In the genomic region with DNA sequence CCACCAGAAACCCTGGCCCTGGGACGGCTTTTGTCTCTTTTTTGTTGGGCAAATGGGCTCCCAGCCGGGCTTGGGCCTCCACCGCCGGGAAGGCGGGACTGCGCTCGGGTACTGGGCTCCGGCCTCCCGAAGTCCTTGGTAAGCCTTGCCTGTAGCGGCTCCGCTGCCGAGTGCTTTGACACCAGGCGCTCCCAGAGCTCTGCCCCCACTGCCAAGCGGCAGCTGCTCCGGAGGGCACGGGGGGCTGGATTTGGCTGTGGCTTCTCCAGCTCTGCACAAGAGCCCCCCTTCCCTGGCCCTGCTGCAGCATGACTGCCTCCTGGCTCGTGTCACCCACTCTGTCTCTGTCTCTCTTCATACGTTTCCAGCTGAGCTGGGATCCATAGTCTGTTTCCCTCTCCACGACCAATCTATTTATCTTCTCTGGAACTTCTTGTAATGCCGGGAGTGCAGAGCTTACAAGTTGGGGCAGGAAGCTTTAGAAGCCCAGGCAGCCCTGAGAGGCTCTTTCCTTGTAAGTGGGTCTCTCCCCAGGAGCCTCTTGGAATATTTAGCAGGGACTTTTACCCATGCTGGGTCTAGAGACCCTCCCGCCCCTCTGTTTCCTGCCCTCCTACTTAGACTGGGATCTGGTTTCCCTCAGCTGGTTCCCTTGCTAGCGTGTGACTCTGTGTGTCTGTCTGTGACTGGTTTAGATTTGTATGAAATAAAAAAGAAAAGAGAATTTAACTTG, we compare ENCODE assay signal across 14 cellular contexts.
DNase-seq lines count a peak whose midpoint lies in the region; ATAC-seq and TF ChIP-seq lines count a peak whose summit lies in the region.
"Had no signal": no experiment of that assay in that cellular context is flagged by ENCODE, and none has a peak within 500 bp of the region (broad histone marks: within the 10 kb centered on the region; RNA-seq: fewer than 3 reads in every experiment).

No MANE protein-coding gene starts in this region.

- H3K4me3 Mint-ChIP-seq in MCF 10A (ENCODE audit: unreplicated experiment) (no peak overlapping the region), WTC11 (no peak overlapping the region)
- no peak overlapping the region for H3K4me3 Mint-ChIP-seq in stimulated activated effector memory CD8-positive, alpha-beta T cell treated with anti-CD3 and anti-CD28 coated beads, Interleukin-12 subunit alpha, Interleukin-12 subunit beta, amount 100 ng/mL, for 72 hours
- H3K4me3 Mint-ChIP-seq: activated naive CD8-positive, alpha-beta T cell treated with anti-CD3 and anti-CD28 coated beads, Interleukin-2, amount 10 ng/mL, durations not matched to agents 7 days and 5 days; naive thymus-derived CD8-positive, alpha-beta T cell had no signal

- H3K9ac ChIP-seq in mesenchymal stem cell (ENCODE audit: low read length): no peak overlapping the region

- no peak for TF ChIP-seq POLR2A in breast epithelium (IDR thresholded peaks at IDR 0.05)
- no peak for TF ChIP-seq POLR2A in gastrocnemius medialis (IDR thresholded peaks at IDR 0.05)

- ATAC-seq in WTC11 (peak; percentile 33), gastrocnemius medialis (no peak), HG02759 (IDR thresholded peaks at IDR 0.05; ENCODE audit: unreplicated experiment) (no peak)
- no peak for ATAC-seq in stimulated activated effector memory CD8-positive, alpha-beta T cell treated with anti-CD3 and anti-CD28 coated beads, Interleukin-12 subunit alpha, Interleukin-12 subunit beta, amount 100 ng/mL, for 72 hours
- ATAC-seq: naive thymus-derived CD8-positive, alpha-beta T cell had no signal

- TF ChIP-seq CTCF in breast epithelium (IDR thresholded peaks at IDR 0.05): no peak
- no peak for TF ChIP-seq CTCF in MCF 10A (IDR thresholded peaks at IDR 0.05; ENCODE audit: unreplicated experiment)
- TF ChIP-seq CTCF in WTC11 (IDR thresholded peaks at IDR 0.05): no peak
- no peak for TF ChIP-seq CTCF in gastrocnemius medialis (IDR thresholded peaks at IDR 0.05 in 4 of 5, conservative IDR thresholded peaks at IDR 0.05 in 1 of 5)

- H3K27me3 Mint-ChIP-seq in MCF 10A (ENCODE audit: insufficient read depth, unreplicated experiment) (no peaks in the 10 kb centered on the region), WTC11 (ENCODE audit: low read depth) (peaks cover 12% of the 10 kb centered on the region)
- H3K27me3 Mint-ChIP-seq: activated naive CD8-positive, alpha-beta T cell treated with anti-CD3 and anti-CD28 coated beads, Interleukin-2, amount 10 ng/mL, durations not matched to agents 7 days and 5 days had no signal

- H4K91ac ChIP-seq in mesenchymal stem cell (ENCODE audit: low read length): peak overlapping the region; percentile 99

- H3K36me3 ChIP-seq in breast epithelium (no peaks in the 10 kb centered on the region), mesenchymal stem cell (ENCODE audit: control insufficient read depth in 1 of 2, insufficient read depth in 2 of 2, low read depth in 1 of 2, low read length in 2 of 2) (peaks cover 0 to 10% of the 10 kb centered on the region in 2 experiments), gastrocnemius medialis (no peaks in the 10 kb centered on the region)
- H3K36me3 ChIP-seq: colonic mucosa had no signal

- POLR2A ChIA-PET in MCF 10A (lab: Yijun Ruan, JAX) (interaction anchor here (0.6 to 1.6 kb wide), 7 partner anchors 10 to 247 kb away, joined by 3 to 7 read pairs (median 4); partner anchors contain the start of gene GSE1), WTC11 (lab: Charles Lee) (interaction anchor here (0.8 kb wide), 1 partner anchor 15 kb away, joined by 3 read pairs; no protein-coding TSS in a partner anchor)

- peaks cover 10 to 11% of the 10 kb centered on the region in 2 donors for H3K4me1 ChIP-seq in breast epithelium
- peaks cover 45% of the 10 kb centered on the region for H3K4me1 ChIP-seq in mesenchymal stem cell (ENCODE audit: control insufficient read depth, insufficient read depth, low read depth, low read length)
- peaks cover 5 to 13% of the 10 kb centered on the region in 2 donors for H3K4me1 ChIP-seq in gastrocnemius medialis

- H3K4me2 ChIP-seq in mesenchymal stem cell (ENCODE audit: low read length, poor library complexity, severe bottlenecking): no peak overlapping the region

- no peaks in the 10 kb centered on the region for H3K9me3 Mint-ChIP-seq in MCF 10A (ENCODE audit: unreplicated experiment)
- H3K9me3 Mint-ChIP-seq in WTC11: peaks cover 7% of the 10 kb centered on the region
- H3K9me3 Mint-ChIP-seq in stimulated activated effector memory CD8-positive, alpha-beta T cell treated with anti-CD3 and anti-CD28 coated beads, Interleukin-12 subunit alpha, Interleukin-12 subunit beta, amount 100 ng/mL, for 72 hours: no peaks in the 10 kb centered on the region
- H3K9me3 Mint-ChIP-seq: activated naive CD8-positive, alpha-beta T cell treated with anti-CD3 and anti-CD28 coated beads, Interleukin-2, amount 10 ng/mL, durations not matched to agents 7 days and 5 days; naive thymus-derived CD8-positive, alpha-beta T cell had no signal

- H2BK120ac ChIP-seq in mesenchymal stem cell (ENCODE audit: low read depth, low read length): peak overlapping the region; percentile 99

- H3K4me1 Mint-ChIP-seq in MCF 10A (ENCODE audit: insufficient read depth, unreplicated experiment): peaks cover 43% of the 10 kb centered on the region
- peaks cover 23% of the 10 kb centered on the region for H3K4me1 Mint-ChIP-seq in WTC11
- H3K4me1 Mint-ChIP-seq in stimulated activated effector memory CD8-positive, alpha-beta T cell treated with anti-CD3 and anti-CD28 coated beads, Interleukin-12 subunit alpha, Interleukin-12 subunit beta, amount 100 ng/mL, for 72 hours: no peaks in the 10 kb centered on the region
- H3K4me1 Mint-ChIP-seq: activated naive CD8-positive, alpha-beta T cell treated with anti-CD3 and anti-CD28 coated beads, Interleukin-2, amount 10 ng/mL, durations not matched to agents 7 days and 5 days had no signal

- H3K36me3 Mint-ChIP-seq in MCF 10A (ENCODE audit: insufficient read depth, unreplicated experiment): peaks cover 5% of the 10 kb centered on the region
- peaks cover 12% of the 10 kb centered on the region for H3K36me3 Mint-ChIP-seq in WTC11
- no peaks in the 10 kb centered on the region for H3K36me3 Mint-ChIP-seq in stimulated activated effector memory CD8-positive, alpha-beta T cell treated with anti-CD3 and anti-CD28 coated beads, Interleukin-12 subunit alpha, Interleukin-12 subunit beta, amount 100 ng/mL, for 72 hours
- H3K36me3 Mint-ChIP-seq: activated naive CD8-positive, alpha-beta T cell treated with anti-CD3 and anti-CD28 coated beads, Interleukin-2, amount 10 ng/mL, durations not matched to agents 7 days and 5 days; naive thymus-derived CD8-positive, alpha-beta T cell had no signal

- peak overlapping the region in 1 of 2 experiments; percentile 61 for H3K14ac ChIP-seq in mesenchymal stem cell (ENCODE audit: low read length in 2 of 2)

- H2BK15ac ChIP-seq in mesenchymal stem cell (ENCODE audit: low read depth, poor library complexity, severe bottlenecking): peak overlapping the region; percentile 97

- H2AFZ ChIP-seq in mesenchymal stem cell (ENCODE audit: low read depth, low read length): no peak overlapping the region

- peak overlapping the region; percentile 94 to 99 for H3K18ac ChIP-seq in mesenchymal stem cell (ENCODE audit: low read depth in 1 of 2, low read length in 2 of 2)

- DNase-seq in breast epithelium (ENCODE audit: low spot score in 2 of 2): no peak
- DNase-seq in MCF 10A (ENCODE audit: unreplicated experiment): no peak
- DNase-seq in WTC11 (ENCODE audit: low spot score): peak; percentile 44
- DNase-seq in mesenchymal stem cell: peak; percentile 83
- DNase-seq in gastrocnemius medialis: no peak
- DNase-seq in stimulated activated effector memory CD8-positive, alpha-beta T cell treated with anti-CD3 and anti-CD28 coated beads, Interleukin-12 subunit alpha, Interleukin-12 subunit beta, amount 100 ng/mL, for 72 hours (ENCODE audit: low spot score in 2 of 2): no peak
- no peak for DNase-seq in foreskin melanocyte
- DNase-seq: ACHN; activated naive CD8-positive, alpha-beta T cell treated with anti-CD3 and anti-CD28 coated beads, Interleukin-2, amount 10 ng/mL, durations not matched to agents 7 days and 5 days; colonic mucosa; Kasumi-1; kidney; naive thymus-derived CD8-positive, alpha-beta T cell had no signal

- no peak overlapping the region for H3K23ac ChIP-seq in mesenchymal stem cell (ENCODE audit: low read length in 2 of 2)

- CTCF ChIA-PET in MCF 10A (lab: Yijun Ruan, JAX) (interaction anchor here (0.6 to 7.4 kb wide), 9 partner anchors 15 to 298 kb away, joined by 3 to 50 read pairs (median 3); no protein-coding TSS in a partner anchor), WTC11 (lab: Charles Lee) (interaction anchor here (0.8 to 3.2 kb wide), 17 partner anchors 8 to 251 kb away, joined by 3 to 16 read pairs (median 6); no protein-coding TSS in a partner anchor)

- H3K9me3 ChIP-seq in breast epithelium (no peaks in the 10 kb centered on the region), mesenchymal stem cell (ENCODE audit: control insufficient read depth, low read length) (no peaks in the 10 kb centered on the region), gastrocnemius medialis (no peaks in the 10 kb centered on the region)
- H3K9me3 ChIP-seq: colonic mucosa had no signal

- H2BK5ac ChIP-seq in mesenchymal stem cell (ENCODE audit: low read depth, low read length, poor library complexity, severe bottlenecking): no peak overlapping the region

- H3K27me3 ChIP-seq in breast epithelium: no peaks in the 10 kb centered on the region
- no peaks in the 10 kb centered on the region for H3K27me3 ChIP-seq in mesenchymal stem cell (ENCODE audit: control insufficient read depth in 1 of 2, insufficient read depth in 1 of 2, low read length in 2 of 2)
- H3K27me3 ChIP-seq in gastrocnemius medialis: no peaks in the 10 kb centered on the region
- H3K27me3 ChIP-seq: colonic mucosa had no signal

- in situ Hi-C loops in gastrocnemius medialis (cut with MboI; ENCODE audit: low sequenced_read_pairs in 4 of 4): no loop called here

- peak overlapping the region; percentile 98 for H4K8ac ChIP-seq in mesenchymal stem cell (ENCODE audit: low read length)

- WGBS in mesenchymal stem cell: 46% methylated on average over 18 of the region's 22 CpGs

- H2AK5ac ChIP-seq in mesenchymal stem cell (ENCODE audit: low read length, severe bottlenecking): peak overlapping the region; percentile 10

- peaks cover 18% of the 10 kb centered on the region for H3K79me1 ChIP-seq in mesenchymal stem cell (replicated peaks; ENCODE audit: low read length, poor library complexity, severe bottlenecking)

- H3K4me3 ChIP-seq in breast epithelium: no peak overlapping the region
- no peak overlapping the region for H3K4me3 ChIP-seq in mesenchymal stem cell (ENCODE audit: insufficient read depth in 1 of 2, low read depth in 1 of 2, low read length in 2 of 2)
- no peak overlapping the region for H3K4me3 ChIP-seq in gastrocnemius medialis
- H3K4me3 ChIP-seq: colonic mucosa had no signal

- H3K27ac ChIP-seq in breast epithelium: peak overlapping the region; percentile 13 to 21
- H3K27ac ChIP-seq in mesenchymal stem cell (ENCODE audit: low read length, poor library complexity, severe bottlenecking): no peak overlapping the region
- no peak overlapping the region for H3K27ac ChIP-seq in gastrocnemius medialis
- H3K27ac ChIP-seq: colonic mucosa had no signal

- peak overlapping the region; percentile 97 to 99 for H3K4ac ChIP-seq in mesenchymal stem cell (ENCODE audit: low read depth in 1 of 2, low read length in 2 of 2)

- BruUV-seq in MCF 10A (replicated peaks; lab: Mats Ljungman, UMichigan): no TSS peak

- no peak overlapping the region for H3K27ac Mint-ChIP-seq in MCF 10A (ENCODE audit: low read depth, unreplicated experiment)
- H3K27ac Mint-ChIP-seq in WTC11: no peak overlapping the region
- no peak overlapping the region for H3K27ac Mint-ChIP-seq in stimulated activated effector memory CD8-positive, alpha-beta T cell treated with anti-CD3 and anti-CD28 coated beads, Interleukin-12 subunit alpha, Interleukin-12 subunit beta, amount 100 ng/mL, for 72 hours
- H3K27ac Mint-ChIP-seq: activated naive CD8-positive, alpha-beta T cell treated with anti-CD3 and anti-CD28 coated beads, Interleukin-2, amount 10 ng/mL, durations not matched to agents 7 days and 5 days had no signal

- intact Hi-C loops in breast epithelium (cut with DNase I; ENCODE audit: low total_unique reads): no loop called here
- intact Hi-C loops in MCF 10A (cut with micrococcal nuclease): no loop called here
- intact Hi-C loops in gastrocnemius medialis (cut with DNase I; ENCODE audit: low total_unique reads): no loop called here

- peak overlapping the region; percentile 81 to 96 for H2BK12ac ChIP-seq in mesenchymal stem cell (ENCODE audit: low read length in 2 of 2)

Comparison
In these comparisons a context has a peak if more than half of its experiments do, and no peak if none do; other contexts are left out.
1. DNase-seq: peak in WTC11 (single experiment) and mesenchymal stem cell (single experiment); none in breast epithelium (0 of 2), MCF 10A (single experiment), gastrocnemius medialis (0 of 2), stimulated activated effector memory CD8-positive, alpha-beta T cell treated with anti-CD3 and anti-CD28 coated beads, Interleukin-12 subunit alpha, Interleukin-12 subunit beta, amount 100 ng/mL, for 72 hours (0 of 2) and foreskin melanocyte (single experiment).
2. H3K27ac ChIP-seq: peak in breast epithelium (2 of 2); none in mesenchymal stem cell (single experiment) and gastrocnemius medialis (0 of 4).